ENCODE assay signal across 28 cellular contexts in genomic region chr18:6486313-6486712, GRCh38.
"Had no signal": no experiment of that assay in that cellular context is flagged by ENCODE, and none has a peak within 500 bp of the region (broad histone marks: within the 10 kb centered on the region; RNA-seq: fewer than 3 reads in every experiment).

No MANE protein-coding gene starts in this region.

- DNase-seq: activated CD4-positive, alpha-beta T cell treated with anti-CD3 and anti-CD28 coated beads for 36 hours; activated CD4-positive, alpha-beta T cell treated with anti-CD3 and anti-CD28 coated beads, Interleukin-2, amount 10 ng/mL, durations not matched to agents 7 days and 5 days; activated CD4-positive, alpha-beta T cell treated with anti-CD3 and anti-CD28 coated beads, Interleukin-2, amount 50 U/mL, for 48 hours; activated CD8-positive, alpha-beta T cell treated with anti-CD3 and anti-CD28 coated beads, Interleukin-2, amount 10 ng/mL, durations not matched to agents 7 days and 5 days; activated gamma-delta T cell treated with Interleukin-2 at 50 U/mL for 16 hours; activated naive CD4-positive, alpha-beta T cell treated with anti-CD3 and anti-CD28 coated beads for 36 hours; activated T-cell treated with anti-CD3 and anti-CD28 coated beads, Interleukin-2, amount 50 U/mL, for 24 hours; adrenal gland; body of pancreas; Karpas-422; NCI-H1105 treated with DMSO at 0.1 percent for 48 hours; NCI-H1436; NCI-H1694 treated with DMSO at 0.1 percent for 48 hours; NCI-H2029; NCI-H2107; NCI-H2171; NCI-H524; SHP77; SK-N-SH had no signal

- H3K9ac ChIP-seq: SK-N-SH had no signal

- H3K27me3 Mint-ChIP-seq: activated CD4-positive, alpha-beta T cell treated with anti-CD3 and anti-CD28 coated beads for 36 hours; activated CD4-positive, alpha-beta T cell treated with anti-CD3 and anti-CD28 coated beads, Interleukin-2, amount 10 ng/mL, durations not matched to agents 7 days and 5 days; activated T-cell treated with anti-CD3 and anti-CD28 coated beads, Interleukin-2, amount 50 U/mL, for 24 hours had no signal

- H3K36me3 ChIP-seq: adrenal gland, breast epithelium, SJSA1 had no signal

- H3K9me3 Mint-ChIP-seq: activated CD4-positive, alpha-beta T cell treated with anti-CD3 and anti-CD28 coated beads, Interleukin-2, amount 10 ng/mL, durations not matched to agents 7 days and 5 days; activated naive CD4-positive, alpha-beta T cell treated with anti-CD3 and anti-CD28 coated beads for 36 hours; activated naive CD4-positive, alpha-beta T cell treated with anti-CD3 and anti-CD28 coated beads, Interleukin-2, amount 50 U/mL, for 72 hours; activated T-cell treated with anti-CD3 and anti-CD28 coated beads, Interleukin-2, amount 50 U/mL, for 24 hours; T-helper 1 cell treated with Interleukin-12 subunit alpha and Interleukin-12 subunit beta and Interleukin-4 antibody, amounts not matched to agents 30 μg/mL and 1 μg/mL, for 36 hours; T-helper 2 cell treated with Interferon-gamma antibody and Interleukin-4, amounts not matched to agents 5 μg/mL and 100 μg/mL, for 36 hours had no signal

- H3K27me3 ChIP-seq: adrenal gland, body of pancreas, breast epithelium, SJSA1 had no signal

- H3K4me1 Mint-ChIP-seq: activated CD4-positive, alpha-beta T cell treated with anti-CD3 and anti-CD28 coated beads for 36 hours; activated CD4-positive, alpha-beta T cell treated with anti-CD3 and anti-CD28 coated beads, Interleukin-2, amount 10 ng/mL, durations not matched to agents 7 days and 5 days had no signal

- H3K4me1 ChIP-seq: adrenal gland, breast epithelium had no signal

- ATAC-seq: activated CD4-positive, alpha-beta T cell treated with anti-CD3 and anti-CD28 coated beads for 36 hours; activated CD4-positive, CD25-positive, alpha-beta regulatory T cell treated with anti-CD3 and anti-CD28 coated beads, Interleukin-2, amount 50 U/mL, for 24 hours; activated CD8-positive, alpha-beta T cell treated with anti-CD3 and anti-CD28 coated beads, Interleukin-2, amount 10 ng/mL, durations not matched to agents 7 days and 5 days; activated naive CD4-positive, alpha-beta T cell treated with anti-CD3 and anti-CD28 coated beads, Interleukin-2, amount 50 U/mL, for 72 hours; body of pancreas; Panc1 had no signal

- H3K4me3 ChIP-seq: adrenal gland, body of pancreas, breast epithelium, SJSA1 had no signal

- H3K36me3 Mint-ChIP-seq: activated naive CD4-positive, alpha-beta T cell treated with anti-CD3 and anti-CD28 coated beads, Interleukin-2, amount 50 U/mL, for 72 hours had no signal

- H3K27ac Mint-ChIP-seq: activated CD4-positive, alpha-beta T cell treated with anti-CD3 and anti-CD28 coated beads for 36 hours; activated CD4-positive, alpha-beta T cell treated with anti-CD3 and anti-CD28 coated beads, Interleukin-2, amount 10 ng/mL, durations not matched to agents 7 days and 5 days; activated CD8-positive, alpha-beta T cell treated with anti-CD3 and anti-CD28 coated beads, Interleukin-2, amount 10 ng/mL, durations not matched to agents 7 days and 5 days; activated naive CD4-positive, alpha-beta T cell treated with anti-CD3 and anti-CD28 coated beads for 36 hours; activated naive CD4-positive, alpha-beta T cell treated with anti-CD3 and anti-CD28 coated beads, Interleukin-2, amount 50 U/mL, for 72 hours; activated T-cell treated with anti-CD3 and anti-CD28 coated beads, Interleukin-2, amount 50 U/mL, for 24 hours; T-helper 1 cell treated with Interleukin-12 subunit alpha and Interleukin-12 subunit beta and Interleukin-4 antibody, amounts not matched to agents 30 μg/mL and 1 μg/mL, for 36 hours; T-helper 2 cell treated with Interferon-gamma antibody and Interleukin-4, amounts not matched to agents 5 μg/mL and 100 μg/mL, for 36 hours had no signal

- H3K4me3 Mint-ChIP-seq: activated CD4-positive, alpha-beta T cell treated with anti-CD3 and anti-CD28 coated beads for 36 hours; activated CD4-positive, alpha-beta T cell treated with anti-CD3 and anti-CD28 coated beads, Interleukin-2, amount 10 ng/mL, durations not matched to agents 7 days and 5 days; activated CD8-positive, alpha-beta T cell treated with anti-CD3 and anti-CD28 coated beads, Interleukin-2, amount 10 ng/mL, durations not matched to agents 7 days and 5 days; activated naive CD4-positive, alpha-beta T cell treated with anti-CD3 and anti-CD28 coated beads for 36 hours; activated T-cell treated with anti-CD3 and anti-CD28 coated beads, Interleukin-2, amount 50 U/mL, for 24 hours; T-helper 1 cell treated with Interleukin-12 subunit alpha and Interleukin-12 subunit beta and Interleukin-4 antibody, amounts not matched to agents 30 μg/mL and 1 μg/mL, for 36 hours; T-helper 2 cell treated with Interferon-gamma antibody and Interleukin-4, amounts not matched to agents 5 μg/mL and 100 μg/mL, for 36 hours had no signal

- H3K4me2 ChIP-seq: SK-N-SH had no signal

- H3K9me3 ChIP-seq: adrenal gland, body of pancreas, breast epithelium, SJSA1, SK-N-SH had no signal

- FAIRE-seq: astrocyte, TTC549 had no signal

- H3K27ac ChIP-seq: adrenal gland, body of pancreas, breast epithelium, SJSA1 had no signal
